Comparison of ENCODE assay signal across 9 cellular contexts in genomic region chr5:179792612-179793469, GRCh38. TPM values are rescaled to one million over a fixed set of nuclear protein-coding genes. Genes with fewer than 3 reads are reported as not detected.
DNase-seq lines count a peak whose midpoint lies in the region; ATAC-seq and TF ChIP-seq lines count a peak whose summit lies in the region.
"Had no signal": no experiment of that assay in that cellular context is flagged by ENCODE, and none has a peak within 500 bp of the region (broad histone marks: within the 10 kb centered on the region; RNA-seq: fewer than 3 reads in every experiment).

No MANE protein-coding gene starts in this region.

- H4K20me1 ChIP-seq in smooth muscle cell (ENCODE audit: low read depth), result no peaks in the 10 kb centered on the region

- H3F3A ChIP-seq in smooth muscle cell (ENCODE audit: low read depth), result no peaks in the 10 kb centered on the region

- H3K4me3 ChIP-seq in HL-60 (replicated peaks; ENCODE audit: insufficient read depth, low read length) (no peak overlapping the region), smooth muscle cell (no peak overlapping the region)
- H3K4me3 ChIP-seq: PC-9 had no signal

- no peak overlapping the region for H3K4me2 ChIP-seq in smooth muscle cell
- H3K4me2 ChIP-seq: PC-9 had no signal

- H3K36me3 ChIP-seq in smooth muscle cell (ENCODE audit: low read depth), result no peaks in the 10 kb centered on the region

- WGBS in smooth muscle cell (ENCODE audit: low lambda C conversion rate), result 97% methylated on average over 21 of the region's 24 CpGs

- H3K27me3 Mint-ChIP-seq in activated T-helper 1 cell treated with anti-CD3 and anti-CD28 coated beads, Interleukin-12 subunit alpha, Interleukin-12 subunit beta, Interleukin-2, Interleukin-4 antibody, amounts not matched to agents 30 ng/mL and 10 ng/mL and 1 ng/mL, durations not matched to agents 14 hours and 24 hours and 36 hours (ENCODE audit: insufficient read depth), result no peaks in the 10 kb centered on the region
- no peaks in the 10 kb centered on the region for H3K27me3 Mint-ChIP-seq in stimulated activated naive B cell treated with anti-CD40 and anti-IgM and Interleukin-4, amounts not matched to agents 10 μg/mL and 1 μg/mL and 100 μg/mL, for 72 hours

- no peak overlapping the region for H3K9ac ChIP-seq in smooth muscle cell (ENCODE audit: low read depth)

- H2AFZ ChIP-seq in smooth muscle cell (ENCODE audit: low read depth), result no peak overlapping the region
- H2AFZ ChIP-seq: PC-9 had no signal

- no peak for ATAC-seq in stimulated activated naive B cell treated with anti-CD40 and anti-IgM and Interleukin-4, amounts not matched to agents 10 μg/mL and 1 μg/mL and 100 μg/mL, for 72 hours (replicated peaks)
- no peak for ATAC-seq in GM19023 (IDR thresholded peaks at IDR 0.05; ENCODE audit: unreplicated experiment)

- H3K27ac ChIP-seq in HL-60 (replicated peaks) (peak overlapping the region; percentile 72), layer of hippocampus (ENCODE audit: low read depth, low read length) (peak overlapping the region; percentile 68), smooth muscle cell (ENCODE audit: low read depth) (no peak overlapping the region)
- H3K27ac ChIP-seq: PC-9 had no signal

- no peaks in the 10 kb centered on the region for H3K27me3 ChIP-seq in HL-60 (ENCODE audit: insufficient read depth, poor library complexity, severe bottlenecking)
- H3K27me3 ChIP-seq in layer of hippocampus (ENCODE audit: control insufficient read depth, insufficient read depth, low read length), result no peaks in the 10 kb centered on the region
- no peaks in the 10 kb centered on the region for H3K27me3 ChIP-seq in smooth muscle cell (ENCODE audit: low read depth)

- H3K27ac Mint-ChIP-seq in activated T-helper 1 cell treated with anti-CD3 and anti-CD28 coated beads, Interleukin-12 subunit alpha, Interleukin-12 subunit beta, Interleukin-2, Interleukin-4 antibody, amounts not matched to agents 30 ng/mL and 10 ng/mL and 1 ng/mL, durations not matched to agents 14 hours and 24 hours and 36 hours, result no peak overlapping the region
- peak overlapping the region; percentile 80 for H3K27ac Mint-ChIP-seq in stimulated activated naive B cell treated with anti-CD40 and anti-IgM and Interleukin-4, amounts not matched to agents 10 μg/mL and 1 μg/mL and 100 μg/mL, for 72 hours

- H3K4me1 ChIP-seq in smooth muscle cell (ENCODE audit: low read depth), result peaks cover 4% of the 10 kb centered on the region

- intact Hi-C loops in activated T-helper 1 cell treated with anti-CD3 and anti-CD28 coated beads, Interleukin-12 subunit alpha, Interleukin-12 subunit beta, Interleukin-2, Interleukin-4 antibody, amounts not matched to agents 30 ng/mL and 10 ng/mL and 1 ng/mL, durations not matched to agents 14 hours and 24 hours and 36 hours (cut with micrococcal nuclease), result no loop called here

- DNase-seq in HL-60 (ENCODE audit: low read depth in 1 of 2, low spot score in 1 of 2) (peak in 1 of 2 experiments; percentile 28), NCI-H345 (lab: John Stamatoyannopoulos, UW) (no peak), smooth muscle cell (lab: John Stamatoyannopoulos, UW; ENCODE audit: unreplicated experiment) (no peak), NCI-H1092 treated with DMSO at 0.1 percent for 48 hours (lab: John Stamatoyannopoulos, UW) (no peak)
- no peak for DNase-seq in activated T-helper 1 cell treated with anti-CD3 and anti-CD28 coated beads, Interleukin-12 subunit alpha, Interleukin-12 subunit beta, Interleukin-2, Interleukin-4 antibody, amounts not matched to agents 30 ng/mL and 10 ng/mL and 1 ng/mL, durations not matched to agents 14 hours and 24 hours and 36 hours (ENCODE audit: low spot score)
- no peak for DNase-seq in stimulated activated naive B cell treated with anti-CD40 and anti-IgM and Interleukin-4, amounts not matched to agents 10 μg/mL and 1 μg/mL and 100 μg/mL, for 72 hours
- DNase-seq: PC-9 had no signal

- H3K79me2 ChIP-seq in smooth muscle cell (ENCODE audit: low read depth), result no peaks in the 10 kb centered on the region

- peak overlapping the region; percentile 45 for H3K4me3 Mint-ChIP-seq in activated T-helper 1 cell treated with anti-CD3 and anti-CD28 coated beads, Interleukin-12 subunit alpha, Interleukin-12 subunit beta, Interleukin-2, Interleukin-4 antibody, amounts not matched to agents 30 ng/mL and 10 ng/mL and 1 ng/mL, durations not matched to agents 14 hours and 24 hours and 36 hours
- peak overlapping the region; percentile 46 to 55 for H3K4me3 Mint-ChIP-seq in stimulated activated naive B cell treated with anti-CD40 and anti-IgM and Interleukin-4, amounts not matched to agents 10 μg/mL and 1 μg/mL and 100 μg/mL, for 72 hours

- TF ChIP-seq CTCF in HL-60 (IDR thresholded peaks at IDR 0.05; ENCODE audit: insufficient read depth, low read length) (no peak), smooth muscle cell (IDR thresholded peaks at IDR 0.05; ENCODE audit: borderline replicate concordance, insufficient read depth, poor library complexity, severe bottlenecking) (no peak)

- H3K36me3 Mint-ChIP-seq in activated T-helper 1 cell treated with anti-CD3 and anti-CD28 coated beads, Interleukin-12 subunit alpha, Interleukin-12 subunit beta, Interleukin-2, Interleukin-4 antibody, amounts not matched to agents 30 ng/mL and 10 ng/mL and 1 ng/mL, durations not matched to agents 14 hours and 24 hours and 36 hours (ENCODE audit: low read depth), result peaks cover 4% of the 10 kb centered on the region
- peaks cover 14 to 19% of the 10 kb centered on the region in 2 donors for H3K36me3 Mint-ChIP-seq in stimulated activated naive B cell treated with anti-CD40 and anti-IgM and Interleukin-4, amounts not matched to agents 10 μg/mL and 1 μg/mL and 100 μg/mL, for 72 hours

- H3K9me3 ChIP-seq in smooth muscle cell (replicated peaks; ENCODE audit: low read depth), result no peaks in the 10 kb centered on the region

- H3K9me3 Mint-ChIP-seq in activated T-helper 1 cell treated with anti-CD3 and anti-CD28 coated beads, Interleukin-12 subunit alpha, Interleukin-12 subunit beta, Interleukin-2, Interleukin-4 antibody, amounts not matched to agents 30 ng/mL and 10 ng/mL and 1 ng/mL, durations not matched to agents 14 hours and 24 hours and 36 hours, result no peaks in the 10 kb centered on the region
- peaks cover 0 to 2% of the 10 kb centered on the region in 2 donors for H3K9me3 Mint-ChIP-seq in stimulated activated naive B cell treated with anti-CD40 and anti-IgM and Interleukin-4, amounts not matched to agents 10 μg/mL and 1 μg/mL and 100 μg/mL, for 72 hours

- peaks cover 8% of the 10 kb centered on the region for H3K4me1 Mint-ChIP-seq in activated T-helper 1 cell treated with anti-CD3 and anti-CD28 coated beads, Interleukin-12 subunit alpha, Interleukin-12 subunit beta, Interleukin-2, Interleukin-4 antibody, amounts not matched to agents 30 ng/mL and 10 ng/mL and 1 ng/mL, durations not matched to agents 14 hours and 24 hours and 36 hours (ENCODE audit: low read depth)
- H3K4me1 Mint-ChIP-seq in stimulated activated naive B cell treated with anti-CD40 and anti-IgM and Interleukin-4, amounts not matched to agents 10 μg/mL and 1 μg/mL and 100 μg/mL, for 72 hours, result peaks cover 32 to 51% of the 10 kb centered on the region in 2 donors

RNA-seq across cellular contexts. Expression of gene LTC4S, which starts 0.9 kb away (rescaled TPM):
- total RNA-seq in activated T-helper 1 cell treated with anti-CD3 and anti-CD28 coated beads, Interleukin-12 subunit alpha, Interleukin-12 subunit beta, Interleukin-2, Interleukin-4 antibody, amounts not matched to agents 30 ng/mL and 10 ng/mL and 1 ng/mL, durations not matched to agents 14 hours and 24 hours and 36 hours, result 0.64 and 1.7 TPM in 2 replicates
- total RNA-seq in smooth muscle cell, result not detected in 2 replicates
- 0.83 TPM in 1 of 2 replicates, not detected in the other for polyA plus RNA-seq in smooth muscle cell

RNA-seq across cellular contexts. Expression of gene MGAT4B, which starts 13.8 kb away (rescaled TPM):
- total RNA-seq in activated T-helper 1 cell treated with anti-CD3 and anti-CD28 coated beads, Interleukin-12 subunit alpha, Interleukin-12 subunit beta, Interleukin-2, Interleukin-4 antibody, amounts not matched to agents 30 ng/mL and 10 ng/mL and 1 ng/mL, durations not matched to agents 14 hours and 24 hours and 36 hours, result 124 and 132 TPM in 2 replicates
- total RNA-seq in smooth muscle cell, result 60.0 and 60.6 TPM in 2 replicates
- 121 and 140 TPM in 2 replicates for polyA plus RNA-seq in smooth muscle cell

RNA-seq across cellular contexts. Expression of gene SQSTM1, which starts 27.9 kb away (rescaled TPM):
- 221 and 233 TPM in 2 replicates for total RNA-seq in activated T-helper 1 cell treated with anti-CD3 and anti-CD28 coated beads, Interleukin-12 subunit alpha, Interleukin-12 subunit beta, Interleukin-2, Interleukin-4 antibody, amounts not matched to agents 30 ng/mL and 10 ng/mL and 1 ng/mL, durations not matched to agents 14 hours and 24 hours and 36 hours
- total RNA-seq in smooth muscle cell, result 114 and 129 TPM in 2 replicates
- polyA plus RNA-seq in smooth muscle cell, result 159 and 262 TPM in 2 replicates
